In genomic region chr19:15613338-15613737, GRCh38 we compare ENCODE assay signal across 36 cellular contexts. TPM values are rescaled to one million over a fixed set of nuclear protein-coding genes. Genes with fewer than 3 reads are reported as not detected.
"Had no signal": no experiment of that assay in that cellular context is flagged by ENCODE, and none has a peak within 500 bp of the region (broad histone marks: within the 10 kb centered on the region; RNA-seq: fewer than 3 reads in every experiment).

No MANE protein-coding gene starts in this region.

- H3K27me3 ChIP-seq: ascending aorta, cardiac muscle cell had no signal

- FAIRE-seq: bronchial epithelial cell, TTC549 had no signal

- H3K9me3 ChIP-seq: adrenal gland, ascending aorta had no signal

- ATAC-seq: activated CD4-positive, alpha-beta T cell treated with anti-CD3 and anti-CD28 coated beads for 36 hours; activated CD4-positive, CD25-positive, alpha-beta regulatory T cell treated with anti-CD3 and anti-CD28 coated beads, Interleukin-2, amount 50 U/mL, for 24 hours; activated CD8-positive, alpha-beta memory T cell treated with anti-CD3 and anti-CD28 coated beads, Interleukin-2, amount 10 ng/mL, durations not matched to agents 7 days and 5 days; activated CD8-positive, alpha-beta T cell treated with anti-CD3 and anti-CD28 coated beads, Interleukin-2, amount 10 ng/mL, durations not matched to agents 7 days and 5 days; activated naive CD4-positive, alpha-beta T cell treated with anti-CD3 and anti-CD28 coated beads, Interleukin-2, amount 50 U/mL, for 72 hours; WTC11 had no signal

- H3K4me1 ChIP-seq: adrenal gland, ascending aorta had no signal

- H3K36me3 ChIP-seq: adrenal gland, ascending aorta, cardiac muscle cell, WERI-Rb-1 had no signal

- H3K27ac ChIP-seq: adrenal gland, ascending aorta, cardiac muscle cell, WERI-Rb-1 had no signal

- H3K4me3 ChIP-seq: adrenal gland, ascending aorta, cardiac muscle cell had no signal

- DNase-seq: activated CD4-positive, alpha-beta memory T cell treated with anti-CD3 and anti-CD28 coated beads, Interleukin-2, amount 10 ng/mL, durations not matched to agents 7 days and 5 days; activated CD4-positive, alpha-beta T cell treated with anti-CD3 and anti-CD28 coated beads for 1 hour; activated CD4-positive, alpha-beta T cell treated with anti-CD3 and anti-CD28 coated beads for 36 hours; activated CD4-positive, alpha-beta T cell treated with anti-CD3 and anti-CD28 coated beads for 48 hours; activated CD4-positive, alpha-beta T cell treated with anti-CD3 and anti-CD28 coated beads, Interleukin-2, amount 10 ng/mL, durations not matched to agents 7 days and 5 days; activated CD4-positive, alpha-beta T cell treated with anti-CD3 and anti-CD28 coated beads, Interleukin-2, amount 50 U/mL, for 48 hours; activated CD4-positive, CD25-positive, alpha-beta regulatory T cell; activated CD8-positive, alpha-beta memory T cell treated with anti-CD3 and anti-CD28 coated beads for 24 hours; activated CD8-positive, alpha-beta memory T cell treated with anti-CD3 and anti-CD28 coated beads, Interleukin-2, amount 10 ng/mL, durations not matched to agents 7 days and 5 days; activated CD8-positive, alpha-beta memory T cell treated with anti-CD3 and anti-CD28 coated beads, Interleukin-2, amount 50 U/mL, for 48 hours; activated CD8-positive, alpha-beta T cell treated with anti-CD3 and anti-CD28 coated beads, Interleukin-2, amount 10 ng/mL, durations not matched to agents 7 days and 5 days; activated effector memory CD4-positive, alpha-beta T cell treated with anti-CD3 and anti-CD28 coated beads, Interleukin-2, amount 50 U/mL, for 16 hours; activated gamma-delta T cell treated with Interleukin-2 at 50 U/mL for 16 hours; activated naive CD4-positive, alpha-beta T cell; activated naive CD4-positive, alpha-beta T cell treated with anti-CD3 and anti-CD28 coated beads for 36 hours; activated naive CD4-positive, alpha-beta T cell treated with anti-CD3 and anti-CD28 coated beads, Interleukin-2, amount 50 U/mL, for 16 hours; activated naive CD8-positive, alpha-beta T cell treated with anti-CD3 and anti-CD28 coated beads for 36 hours; activated T-cell treated with anti-CD3 and anti-CD28 coated beads, Interleukin-2, amount 50 U/mL, for 24 hours; activated T-cell treated with anti-CD3 and anti-CD28 coated beads, Interleukin-2, amount 50 U/mL, for 48 hours; adrenal gland; amniotic stem cell; anterior cingulate cortex; caudate nucleus; cerebellar nuclear complex; T-helper 1 cell; T-helper 2 cell; T-helper 9 cell; WERI-Rb-1 had no signal

RNA-seq across cellular contexts. Expression of gene CYP4F8, which starts 1.7 kb away (rescaled TPM):
- total RNA-seq: activated CD4-positive, alpha-beta memory T cell treated with anti-CD3 and anti-CD28 coated beads, Interleukin-2, amount 10 ng/mL, durations not matched to agents 7 days and 5 days; activated CD4-positive, alpha-beta T cell treated with anti-CD3 and anti-CD28 coated beads for 36 hours; activated CD4-positive, alpha-beta T cell treated with anti-CD3 and anti-CD28 coated beads, Interleukin-2, amount 10 ng/mL, durations not matched to agents 7 days and 5 days; activated CD8-positive, alpha-beta memory T cell treated with anti-CD3 and anti-CD28 coated beads, Interleukin-2, amount 10 ng/mL, durations not matched to agents 7 days and 5 days; activated CD8-positive, alpha-beta T cell treated with anti-CD3 and anti-CD28 coated beads, Interleukin-2, amount 10 ng/mL, durations not matched to agents 7 days and 5 days; activated naive CD4-positive, alpha-beta T cell treated with anti-CD3 and anti-CD28 coated beads for 36 hours; activated naive CD4-positive, alpha-beta T cell treated with anti-CD3 and anti-CD28 coated beads, Interleukin-2, amount 50 U/mL, for 72 hours; activated naive CD8-positive, alpha-beta T cell treated with anti-CD3 and anti-CD28 coated beads for 36 hours; adrenal gland; ascending aorta; bronchial epithelial cell; cardiac muscle cell; chondrocyte; WTC11 had no signal
- polyA plus RNA-seq: adrenal gland, cardiac muscle cell had no signal

RNA-seq across cellular contexts. Expression of gene CYP4F3, which starts 27.4 kb away (rescaled TPM):
- total RNA-seq: activated CD8-positive, alpha-beta T cell treated with anti-CD3 and anti-CD28 coated beads, Interleukin-2, amount 10 ng/mL, durations not matched to agents 7 days and 5 days; ascending aorta; cardiac muscle cell; chondrocyte had no signal
- polyA plus RNA-seq: cardiac muscle cell had no signal

RNA-seq across cellular contexts. Expression of gene CYP4F12, which starts 59.5 kb away (rescaled TPM):
- total RNA-seq: activated CD4-positive, alpha-beta memory T cell treated with anti-CD3 and anti-CD28 coated beads, Interleukin-2, amount 10 ng/mL, durations not matched to agents 7 days and 5 days; activated CD4-positive, alpha-beta T cell treated with anti-CD3 and anti-CD28 coated beads for 36 hours; activated CD8-positive, alpha-beta T cell treated with anti-CD3 and anti-CD28 coated beads, Interleukin-2, amount 10 ng/mL, durations not matched to agents 7 days and 5 days; activated naive CD4-positive, alpha-beta T cell treated with anti-CD3 and anti-CD28 coated beads for 36 hours; activated naive CD8-positive, alpha-beta T cell treated with anti-CD3 and anti-CD28 coated beads for 36 hours; cardiac muscle cell; chondrocyte; WTC11 had no signal
- polyA plus RNA-seq: cardiac muscle cell had no signal
